ENCODE assay signal across 11 cellular contexts in genomic region chr1:106937104-106937503, GRCh38.
DNase-seq lines count a peak whose midpoint lies in the region; ATAC-seq and TF ChIP-seq lines count a peak whose summit lies in the region.
"Had no signal": no experiment of that assay in that cellular context is flagged by ENCODE, and none has a peak within 500 bp of the region (broad histone marks: within the 10 kb centered on the region; RNA-seq: fewer than 3 reads in every experiment).

No MANE protein-coding gene starts in this region.

- TF ChIP-seq EP300 in sigmoid colon (IDR thresholded peaks at IDR 0.05) = no peak

- no peak for ATAC-seq in GM18867 (IDR thresholded peaks at IDR 0.05; ENCODE audit: unreplicated experiment)
- ATAC-seq: HepG2 had no signal

- H3K27me3 ChIP-seq in kidney epithelial cell (ENCODE audit: control insufficient read depth, insufficient read depth, low read length) (no peaks in the 10 kb centered on the region), sigmoid colon (no peaks in the 10 kb centered on the region)

- TF ChIP-seq CTCF in kidney epithelial cell (IDR thresholded peaks at IDR 0.05; ENCODE audit: insufficient read depth, low read length, poor library complexity, severe bottlenecking) (no peak), sigmoid colon (IDR thresholded peaks at IDR 0.05) (no peak)

- DNase-seq in Caki2 (ENCODE audit: low read depth) = peak; percentile 3
- peak; percentile 38 for DNase-seq in LHCN-M2 (ENCODE audit: low read depth)
- peak; percentile 75 for DNase-seq in astrocyte of the hippocampus (ENCODE audit: low read depth, low spot score)
- peak; percentile 65 for DNase-seq in kidney epithelial cell (ENCODE audit: low read depth)
- no peak for DNase-seq in NK-92 treated with Interleukin-12 subunit alpha and Interleukin-12 subunit beta, amount 100 ng/mL, for 24 hours (lab: John Stamatoyannopoulos, UW)
- DNase-seq in sigmoid colon = no peak
- DNase-seq in occipital lobe (lab: John Stamatoyannopoulos, UW) = no peak
- DNase-seq: hippocampal formation, NCI-H2029 had no signal

- WGBS in sigmoid colon, 2 donors = 68 to 89% methylated on average over 3 of the region's 3 CpGs

- H3K4me3 ChIP-seq in kidney epithelial cell (ENCODE audit: low read depth, low read length) = no peak overlapping the region
- no peak overlapping the region for H3K4me3 ChIP-seq in sigmoid colon

- H3K36me3 ChIP-seq in kidney epithelial cell (ENCODE audit: control insufficient read depth, insufficient read depth, low read length) (no peaks in the 10 kb centered on the region), sigmoid colon (no peaks in the 10 kb centered on the region)

- no peak for TF ChIP-seq POLR2A in sigmoid colon (IDR thresholded peaks at IDR 0.05)

- no peak overlapping the region for H3K27ac ChIP-seq in sigmoid colon

- no peaks in the 10 kb centered on the region for H3K4me1 ChIP-seq in sigmoid colon

- H3K9me3 ChIP-seq in sigmoid colon = no peaks in the 10 kb centered on the region

- intact Hi-C loops in sigmoid colon (cut with DNase I) = no loop called here

- in situ Hi-C loops in Caki2 (cut with HindIII; ENCODE audit: low pct_unique_long_range_greater_than_20kb, low sequenced_read_pairs) = no loop called here

Comparison
In these comparisons a context has a peak if more than half of its experiments do, and no peak if none do; other contexts are left out.
1. DNase-seq: peak in Caki2 (single experiment), LHCN-M2 (single experiment), astrocyte of the hippocampus (single experiment) and kidney epithelial cell (single experiment); none in NK-92 treated with Interleukin-12 subunit alpha and Interleukin-12 subunit beta, amount 100 ng/mL, for 24 hours (single experiment), sigmoid colon (single experiment) and occipital lobe (single experiment).